Comparison of ENCODE assay signal across 8 cellular contexts in the genomic region with DNA sequence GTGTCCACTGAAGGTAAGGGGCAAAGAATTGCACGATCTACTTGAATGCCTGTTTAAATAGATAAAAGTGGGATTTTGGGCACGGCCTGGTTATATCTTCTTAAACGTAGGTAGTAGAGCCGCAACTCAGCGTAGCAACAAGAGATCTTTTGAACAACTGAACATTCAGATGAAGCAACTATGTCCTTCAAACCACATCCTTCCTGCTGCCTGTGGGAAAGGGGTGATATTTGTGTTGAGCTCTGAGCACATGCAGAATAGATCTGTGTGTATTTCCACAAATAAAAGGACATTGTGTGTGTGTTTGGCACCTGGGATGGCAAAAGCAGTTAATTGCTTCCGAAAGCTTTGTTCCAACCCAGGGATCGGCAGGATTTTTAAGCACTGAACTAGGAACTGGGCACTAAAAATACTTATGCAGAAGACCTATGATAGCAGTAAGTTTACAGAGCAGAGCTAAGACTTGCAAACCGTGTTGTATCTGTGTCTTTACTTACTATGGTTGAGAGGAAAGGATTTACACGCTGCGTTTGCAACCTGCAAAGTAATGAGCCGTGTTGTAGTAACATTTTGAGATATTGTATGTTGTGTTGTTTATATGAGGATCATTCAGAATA.
DNase-seq lines count a peak whose midpoint lies in the region; ATAC-seq, FAIRE-seq and TF ChIP-seq lines count a peak whose summit lies in the region.

No MANE protein-coding gene starts in this region.

- no peak for TF ChIP-seq CTCF in GM13976 (IDR thresholded peaks at IDR 0.05; ENCODE audit: borderline replicate concordance, control extremely low read depth, extremely low read depth, insufficient read depth, missing control alignments)

- no peaks in the 10 kb centered on the region for H3K27me3 Mint-ChIP-seq in dendritic cell treated with granulocyte-macrophage colony-stimulating factor and Interleukin-4, amounts not matched to agents 40 ng/mL and 50 ng/mL, for 4 days

- H3K27ac Mint-ChIP-seq in dendritic cell treated with granulocyte-macrophage colony-stimulating factor and Interleukin-4, amounts not matched to agents 40 ng/mL and 50 ng/mL, for 4 days: no peak overlapping the region

- in situ Hi-C loops in GM13976 (cut with MboI; ENCODE audit: low sequenced_read_pairs, unreplicated experiment): no loop called here

- peak; percentile 35 to 42 for ATAC-seq in activated CD4-positive, CD25-positive, alpha-beta regulatory T cell treated with anti-CD3 and anti-CD28 coated beads, Interleukin-2, amount 50 U/mL, for 24 hours
- ATAC-seq in HG02840 (IDR thresholded peaks at IDR 0.05; ENCODE audit: low FRiP score, unreplicated experiment): no peak

- peak overlapping the region; percentile 7 for H3K4me3 Mint-ChIP-seq in dendritic cell treated with granulocyte-macrophage colony-stimulating factor and Interleukin-4, amounts not matched to agents 40 ng/mL and 50 ng/mL, for 4 days

- H3K4me1 Mint-ChIP-seq in dendritic cell treated with granulocyte-macrophage colony-stimulating factor and Interleukin-4, amounts not matched to agents 40 ng/mL and 50 ng/mL, for 4 days (ENCODE audit: low read depth): peaks cover 33% of the 10 kb centered on the region

- intact Hi-C loops in dendritic cell treated with granulocyte-macrophage colony-stimulating factor and Interleukin-4, amounts not matched to agents 40 ng/mL and 50 ng/mL, for 4 days (cut with micrococcal nuclease): no loop called here

- no peaks in the 10 kb centered on the region for H3K9me3 Mint-ChIP-seq in dendritic cell treated with granulocyte-macrophage colony-stimulating factor and Interleukin-4, amounts not matched to agents 40 ng/mL and 50 ng/mL, for 4 days

- FAIRE-seq in GM19239 (lab: Jason Lieb, UNC): no peak

- DNase-seq in Kasumi-1 (lab: John Stamatoyannopoulos, UW): peak; percentile 91 to 96
- peak; percentile 5 to 14 for DNase-seq in stimulated activated CD8-positive, alpha-beta memory T cell treated with anti-CD3 and anti-CD28 coated beads, Interleukin-2, amount 100 ng/mL, for 1 hour (ENCODE audit: low read depth in 2 of 2)
- no peak for DNase-seq in GM19239 (ENCODE audit: insufficient read length, low spot score)
- DNase-seq in NCI-H1092 (lab: John Stamatoyannopoulos, UW): no peak
- DNase-seq in GM13976 (ENCODE audit: low spot score): no peak

- H3K36me3 Mint-ChIP-seq in dendritic cell treated with granulocyte-macrophage colony-stimulating factor and Interleukin-4, amounts not matched to agents 40 ng/mL and 50 ng/mL, for 4 days (ENCODE audit: low read depth): no peaks in the 10 kb centered on the region

Comparison
In these comparisons a context has a peak if more than half of its experiments do, and no peak if none do; other contexts are left out.
1. DNase-seq: peak in Kasumi-1 (2 of 2) and stimulated activated CD8-positive, alpha-beta memory T cell treated with anti-CD3 and anti-CD28 coated beads, Interleukin-2, amount 100 ng/mL, for 1 hour (2 of 2); none in GM19239 (single experiment), NCI-H1092 (single experiment) and GM13976 (single experiment).